8 cellular contexts compared by ENCODE assay signal in genomic region chr6:15962449-15962764, GRCh38.
DNase-seq lines count a peak whose midpoint lies in the region; ATAC-seq and TF ChIP-seq lines count a peak whose summit lies in the region.

No MANE protein-coding gene starts in this region.

- no peak for TF ChIP-seq CTCF in brain microvascular endothelial cell (IDR thresholded peaks at IDR 0.05; ENCODE audit: low read depth, low read length, missing control alignments)

- DNase-seq in EH (ENCODE audit: low read depth) (peak; percentile 93), brain microvascular endothelial cell (peak; percentile 53), Ammon's horn (ENCODE audit: low spot score) (no peak)
- no peak for DNase-seq in activated CD8-positive, alpha-beta memory T cell treated with anti-CD3 and anti-CD28 coated beads for 24 hours

- peaks cover 11% of the 10 kb centered on the region for H3K4me1 ChIP-seq in mesodermal cell (ENCODE audit: control insufficient read depth, insufficient read depth, low read length, poor library complexity, severe bottlenecking)

- 43 to 60% methylated on average over 1 of the region's 2 CpGs for WGBS in mesodermal cell (ENCODE audit: insufficient coverage in 2 of 2), 2 experiments

- TF ChIP-seq POLR2A in GM18505 (IDR thresholded peaks at IDR 0.05; ENCODE audit: borderline replicate concordance, extremely low read depth, insufficient read depth, insufficient read length): no peak

- peak; percentile 59 for ATAC-seq in HG02870 (IDR thresholded peaks at IDR 0.05; ENCODE audit: unreplicated experiment)
- no peak for ATAC-seq in HG03439 (IDR thresholded peaks at IDR 0.05; ENCODE audit: unreplicated experiment)
- no peak for ATAC-seq in GM18505 (IDR thresholded peaks at IDR 0.05; ENCODE audit: unreplicated experiment)

- H3K27ac ChIP-seq in brain microvascular endothelial cell (no peak overlapping the region), mesodermal cell (ENCODE audit: low read depth, low read length, severe bottlenecking) (peak overlapping the region; percentile 76)

- H3K4me3 ChIP-seq in brain microvascular endothelial cell (ENCODE audit: low read depth, low read length) (no peak overlapping the region), mesodermal cell (ENCODE audit: extremely low read depth, insufficient read depth, low read length, poor library complexity, severe bottlenecking) (no peak overlapping the region)

- H3K9me3 ChIP-seq in mesodermal cell (ENCODE audit: control insufficient read depth, low read length): no peaks in the 10 kb centered on the region

- no peaks in the 10 kb centered on the region for H3K27me3 ChIP-seq in brain microvascular endothelial cell (replicated peaks)

- in situ Hi-C loops in brain microvascular endothelial cell (cut with HindIII; ENCODE audit: low pct_ligation_motif_present, low sequenced_read_pairs): no loop called here

- H3K36me3 ChIP-seq in brain microvascular endothelial cell (replicated peaks) (no peaks in the 10 kb centered on the region), mesodermal cell (ENCODE audit: control insufficient read depth, insufficient read depth, low read length) (no peaks in the 10 kb centered on the region)

Comparison
In these comparisons a context has a peak if more than half of its experiments do, and no peak if none do; other contexts are left out.
1. DNase-seq: peak in EH (single experiment) and brain microvascular endothelial cell (single experiment); none in Ammon's horn (single experiment) and activated CD8-positive, alpha-beta memory T cell treated with anti-CD3 and anti-CD28 coated beads for 24 hours (single experiment).